In the genomic region with DNA sequence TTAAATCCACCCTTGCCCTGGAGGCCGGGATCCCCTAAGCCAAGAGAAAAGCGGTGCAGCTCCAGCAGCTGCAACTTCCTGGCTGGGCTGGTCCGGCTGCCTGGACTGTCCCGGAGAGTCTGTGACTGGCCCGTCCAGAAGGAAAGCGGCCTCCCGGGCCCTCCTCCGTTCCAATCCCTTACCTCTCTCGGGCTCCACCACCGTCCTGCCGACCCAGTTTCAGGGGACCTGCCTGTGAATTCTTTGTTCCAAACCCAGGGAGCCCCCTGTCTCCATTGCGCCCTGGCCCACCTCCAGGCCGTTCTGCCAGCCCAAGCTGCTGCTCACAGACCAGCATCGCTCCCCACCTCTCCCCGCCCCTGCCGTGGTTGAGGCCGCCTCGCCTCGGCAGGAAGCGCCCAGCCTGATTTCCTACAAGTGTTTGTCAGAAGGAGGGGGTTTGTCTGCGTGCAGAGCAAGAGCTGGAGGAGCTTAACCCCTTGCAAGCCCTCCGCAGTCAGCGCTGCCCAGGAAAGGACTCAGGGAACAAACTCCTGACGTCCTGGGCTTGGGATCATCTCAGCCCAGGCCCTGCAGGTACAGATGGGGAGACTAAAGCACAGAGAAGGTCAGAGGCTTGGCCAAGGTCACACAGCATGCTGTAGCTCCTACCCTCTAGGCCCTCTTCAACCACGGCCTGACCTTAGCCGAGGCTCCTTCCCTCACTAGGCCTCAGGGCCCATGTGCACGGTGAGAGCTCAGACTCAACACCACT, we compare ENCODE assay signal across 8 cellular contexts. TPM values are rescaled to one million over a fixed set of nuclear protein-coding genes. Genes with fewer than 3 reads are reported as not detected.
DNase-seq lines count a peak whose midpoint lies in the region; ATAC-seq and TF ChIP-seq lines count a peak whose summit lies in the region.

Gene AKNA, minus strand, starts transcription at position 305 of the 754 bp plus-strand sequence. CDS start 6,649 bp downstream, outside the sequence.

- H3K27me3 Mint-ChIP-seq in activated naive CD4-positive, alpha-beta T cell treated with anti-CD3 and anti-CD28 coated beads, Interleukin-2, amount 10 ng/mL, durations not matched to agents 7 days and 5 days: no peaks in the 10 kb centered on the region

- H3K36me3 ChIP-seq in RWPE2 (ENCODE audit: low read depth): no peaks in the 10 kb centered on the region
- H3K36me3 ChIP-seq in ovary: no peaks in the 10 kb centered on the region
- no peaks in the 10 kb centered on the region for H3K36me3 ChIP-seq in thoracic aorta

- CTCF ChIA-PET in activated naive CD4-positive, alpha-beta T cell treated with anti-CD3 and anti-CD28 coated beads, Interleukin-2, amount 10 ng/mL, durations not matched to agents 7 days and 5 days (lab: Charles Lee): interaction anchor here (0.7 to 6.8 kb wide), 9 partner anchors 15 to 48 kb away, joined by 3 to 65 read pairs (median 4); no protein-coding TSS in a partner anchor

- TF ChIP-seq CTCF in RWPE2 (IDR thresholded peaks at IDR 0.05; ENCODE audit: poor library complexity, severe bottlenecking): no peak
- TF ChIP-seq CTCF in ovary (IDR thresholded peaks at IDR 0.05): no peak
- no peak for TF ChIP-seq CTCF in thoracic aorta (IDR thresholded peaks at IDR 0.05)

- H3K9me3 Mint-ChIP-seq in activated naive CD4-positive, alpha-beta T cell treated with anti-CD3 and anti-CD28 coated beads, Interleukin-2, amount 10 ng/mL, durations not matched to agents 7 days and 5 days: no peaks in the 10 kb centered on the region

- peak within 1 kb of the TSS; percentile 100 for H3K4me3 Mint-ChIP-seq in activated naive CD4-positive, alpha-beta T cell treated with anti-CD3 and anti-CD28 coated beads, Interleukin-2, amount 10 ng/mL, durations not matched to agents 7 days and 5 days

- no peak for TF ChIP-seq EP300 in ovary (IDR thresholded peaks at IDR 0.05)

- WGBS in ovary, 3 donors: 1 to 6% (median 1%) methylated on average over 21 to 27 of the region's 27 CpGs

- no peaks in the 10 kb centered on the region for H3K27me3 ChIP-seq in RWPE2 (ENCODE audit: insufficient read depth, poor library complexity, severe bottlenecking)
- H3K27me3 ChIP-seq in ovary: no peaks in the 10 kb centered on the region
- H3K27me3 ChIP-seq in thoracic aorta (replicated peaks; ENCODE audit: insufficient read depth): no peaks in the 10 kb centered on the region

- intact Hi-C loops in ovary (cut with DNase I): loop anchor here in 2 of 4 donors (5.0 to 10.0 kb wide), 2 partner anchors 51 to 153 kb away; no protein-coding TSS in a partner anchor

- H3K4me1 Mint-ChIP-seq in activated naive CD4-positive, alpha-beta T cell treated with anti-CD3 and anti-CD28 coated beads, Interleukin-2, amount 10 ng/mL, durations not matched to agents 7 days and 5 days: peaks cover 62% of the 10 kb centered on the region

- peak within 1 kb of the TSS; percentile 100 for H3K27ac Mint-ChIP-seq in activated naive CD4-positive, alpha-beta T cell treated with anti-CD3 and anti-CD28 coated beads, Interleukin-2, amount 10 ng/mL, durations not matched to agents 7 days and 5 days

- peak; percentile 52 for TF ChIP-seq POLR2A in ovary (IDR thresholded peaks at IDR 0.05)

- H3K4me1 ChIP-seq in RWPE2 (ENCODE audit: insufficient read depth, poor library complexity, severe bottlenecking) (peaks cover 21% of the 10 kb centered on the region), ovary (ENCODE audit: insufficient read depth) (peaks cover 37% of the 10 kb centered on the region), thoracic aorta (ENCODE audit: control insufficient read depth in 1 of 2, low read depth in 2 of 2) (peaks cover 49 to 76% of the 10 kb centered on the region in 2 donors)

- DNase-seq in GF-D8 (lab: John Stamatoyannopoulos, UW): peak; percentile 63
- no peak for DNase-seq in RWPE2 (ENCODE audit: low spot score)
- DNase-seq in activated naive CD4-positive, alpha-beta T cell treated with anti-CD3 and anti-CD28 coated beads, Interleukin-2, amount 10 ng/mL, durations not matched to agents 7 days and 5 days: peak; percentile 92
- no peak for DNase-seq in glomerular endothelial cell (ENCODE audit: extremely low read depth, low read depth, low spot score)
- peak; percentile 78 to 84 (median 80) for DNase-seq in ovary
- DNase-seq in thoracic aorta (ENCODE audit: low spot score): no peak
- no peak for DNase-seq in NCI-H2171 treated with DMSO at 0.1 percent for 48 hours (lab: John Stamatoyannopoulos, UW)

- H3K4me3 ChIP-seq in RWPE2 (ENCODE audit: severe bottlenecking) (peak within 1 kb of the TSS; percentile 14), ovary (peak within 1 kb of the TSS; percentile 62), thoracic aorta (peak within 1 kb of the TSS; percentile 85)

- ATAC-seq in HG02798 (IDR thresholded peaks at IDR 0.05; ENCODE audit: poor library complexity, unreplicated experiment): peak; percentile 28
- ATAC-seq in RWPE2 (ENCODE audit: low read depth): peak; percentile 40
- ATAC-seq in thoracic aorta (ENCODE audit: insufficient number of reproducible peaks, low FRiP score, low read depth): peak; percentile 16

- H3K9me3 ChIP-seq in RWPE2 (ENCODE audit: severe bottlenecking) (no peaks in the 10 kb centered on the region), ovary (no peaks in the 10 kb centered on the region), thoracic aorta (no peaks in the 10 kb centered on the region)

- peaks cover 81% of the 10 kb centered on the region for H3K36me3 Mint-ChIP-seq in activated naive CD4-positive, alpha-beta T cell treated with anti-CD3 and anti-CD28 coated beads, Interleukin-2, amount 10 ng/mL, durations not matched to agents 7 days and 5 days

- H3K27ac ChIP-seq in RWPE2 (ENCODE audit: poor library complexity, severe bottlenecking) (peak within 1 kb of the TSS; percentile 15), ovary (peak within 1 kb of the TSS; percentile 77 to 88), thoracic aorta (peak within 1 kb of the TSS; percentile 92 to 95)

RNA-seq across cellular contexts. Expression of gene AKNA, which starts in this region (rescaled TPM):
- total RNA-seq in glomerular endothelial cell (28.0 and 31.4 TPM in 2 replicates), ovary (100 to 1,000 TPM in 1 of 7 donors, 10 to 100 TPM in 6; 21.1 to 123 (median 39.7) TPM), thoracic aorta (10 to 100 TPM; 34.8 to 68.5 TPM)
- polyA plus RNA-seq in ovary: 10 to 100 TPM; 12.9 to 24.5 TPM

Comparison
In these comparisons a context has a peak if more than half of its experiments do, and no peak if none do; other contexts are left out.
1. DNase-seq: peak in GF-D8 (single experiment), activated naive CD4-positive, alpha-beta T cell treated with anti-CD3 and anti-CD28 coated beads, Interleukin-2, amount 10 ng/mL, durations not matched to agents 7 days and 5 days (single experiment) and ovary (5 of 5); none in RWPE2 (single experiment), glomerular endothelial cell (single experiment), thoracic aorta (single experiment) and NCI-H2171 treated with DMSO at 0.1 percent for 48 hours (single experiment).
2. H3K27ac ChIP-seq: peak in every context shown above with its lines; median percentile 94 in thoracic aorta; 82 in ovary; 15 in RWPE2.
3. H3K4me3 ChIP-seq: peak in every context shown above with its lines; median percentile 85 in thoracic aorta; 62 in ovary; 14 in RWPE2.
4. Peak in every context shown above with its lines, with median percentiles within 50 percentile points of each other: ATAC-seq.